In the genomic region with DNA sequence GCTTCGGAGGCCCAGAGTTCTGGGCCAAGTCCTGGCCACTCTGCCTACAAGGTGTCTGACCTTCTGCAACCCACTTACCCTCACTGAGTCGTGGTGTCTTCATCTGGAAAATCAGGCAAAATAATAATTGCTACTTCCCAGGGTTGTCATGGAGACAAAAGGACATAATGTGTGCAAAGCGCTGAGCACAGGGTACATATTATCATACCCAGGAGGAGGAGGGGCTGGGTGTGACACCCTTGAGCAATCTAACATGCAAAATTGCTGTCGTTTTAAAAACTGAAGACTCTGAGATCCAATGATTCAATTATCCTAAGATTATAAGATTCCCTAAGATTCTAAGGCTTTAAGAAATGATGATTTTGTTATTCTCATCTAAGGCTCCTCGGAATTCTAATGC, we compare ENCODE assay signal across 31 cellular contexts.
"Had no signal": no experiment of that assay in that cellular context is flagged by ENCODE, and none has a peak within 500 bp of the region (broad histone marks: within the 10 kb centered on the region; RNA-seq: fewer than 3 reads in every experiment).

No MANE protein-coding gene starts in this region.

- H3K27ac ChIP-seq: body of pancreas, cardiac muscle cell, gastroesophageal sphincter, heart left ventricle, parathyroid adenoma, psoas muscle, stomach, thyroid gland, upper lobe of left lung, vagina had no signal

- ATAC-seq: activated CD8-positive, alpha-beta T cell treated with anti-CD3 and anti-CD28 coated beads for 36 hours; activated naive CD4-positive, alpha-beta T cell treated with anti-CD3 and anti-CD28 coated beads, Interleukin-2, amount 50 U/mL, for 72 hours; activated T-cell treated with anti-CD3 and anti-CD28 coated beads, Interleukin-2, amount 50 U/mL, for 4 hours; body of pancreas; effector memory CD8-positive, alpha-beta T cell; gastroesophageal sphincter; heart left ventricle; left colon; naive thymus-derived CD4-positive, alpha-beta T cell; psoas muscle; right cardiac atrium; stimulated activated naive B cell treated with anti-CD40 and anti-IgM and Interleukin-4, amounts not matched to agents 10 μg/mL and 1 μg/mL and 100 μg/mL, for 72 hours; T-helper 17 cell; WTC11 had no signal

- DNase-seq: activated CD4-positive, alpha-beta T cell treated with anti-CD3 and anti-CD28 coated beads, Interleukin-2, amount 50 U/mL, for 1 hour; activated CD8-positive, alpha-beta T cell treated with anti-CD3 and anti-CD28 coated beads for 36 hours; activated naive CD4-positive, alpha-beta T cell; activated T-cell treated with anti-CD3 and anti-CD28 coated beads, Interleukin-2, amount 50 U/mL, for 4 hours; anterior cingulate cortex; body of pancreas; cortex of kidney; effector memory CD8-positive, alpha-beta T cell; heart left ventricle; immature natural killer cell; kidney; left colon; midbrain; naive thymus-derived CD4-positive, alpha-beta T cell; occipital lobe; psoas muscle; right cardiac atrium; stimulated activated CD4-positive, alpha-beta T cell treated with anti-CD3 and anti-CD28 coated beads, Interleukin-15, amount 100 ng/mL, for 24 hours; stimulated activated CD4-positive, alpha-beta T cell treated with anti-CD3 and anti-CD28 coated beads, Interleukin-2, amount 100 ng/mL, for 24 hours; stimulated activated naive B cell treated with anti-CD40 and anti-IgM and Interleukin-4, amounts not matched to agents 10 μg/mL and 1 μg/mL and 100 μg/mL, for 72 hours; stomach; T-helper 17 cell; T1000; thyroid gland; upper lobe of left lung had no signal
